Comparison of ENCODE assay signal across 17 cellular contexts in the genomic region with DNA sequence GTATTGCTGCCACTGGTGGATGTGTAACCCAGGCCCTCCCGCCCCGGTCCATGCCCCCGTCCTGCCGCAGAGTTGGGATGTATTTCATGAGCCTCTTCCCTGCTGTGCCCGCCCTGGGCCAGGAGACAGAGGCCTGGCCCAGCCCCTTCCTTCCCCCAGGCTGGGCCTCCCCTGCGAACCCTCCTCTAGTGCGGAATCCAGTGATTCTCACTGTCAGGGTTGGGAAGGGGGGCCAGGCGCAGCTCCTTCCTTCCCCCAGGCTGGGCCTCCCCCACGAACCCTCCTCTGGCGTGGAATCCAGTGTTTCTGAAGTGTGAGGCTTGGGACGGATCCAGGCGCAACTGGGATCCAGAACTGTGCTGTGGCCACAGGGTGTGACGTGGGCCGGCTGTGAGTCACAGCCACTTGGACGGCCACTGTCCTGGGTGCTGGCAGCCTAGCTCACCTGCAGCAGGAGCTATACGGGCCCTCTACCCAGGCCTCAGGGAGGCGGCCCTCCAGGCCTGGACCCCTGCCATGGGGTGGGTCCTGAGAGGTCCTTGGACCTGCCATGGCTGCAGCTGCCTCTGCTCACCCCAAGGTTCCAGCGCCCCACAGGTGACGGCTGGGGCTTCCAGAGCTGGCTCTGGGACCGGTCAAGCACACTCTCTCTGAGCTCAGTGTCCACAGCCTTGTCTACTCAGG. TPM values are rescaled to one million over a fixed set of nuclear protein-coding genes. Genes with fewer than 3 reads are reported as not detected.
DNase-seq lines count a peak whose midpoint lies in the region; ATAC-seq, FAIRE-seq and TF ChIP-seq lines count a peak whose summit lies in the region.
"Had no signal": no experiment of that assay in that cellular context is flagged by ENCODE, and none has a peak within 500 bp of the region (broad histone marks: within the 10 kb centered on the region; RNA-seq: fewer than 3 reads in every experiment).

No MANE protein-coding gene starts in this region.

- H3K4me1 ChIP-seq in pancreas = no peaks in the 10 kb centered on the region

- H3K27ac Mint-ChIP-seq in type B pancreatic cell = no peak overlapping the region
- H3K27ac Mint-ChIP-seq in osteocyte (ENCODE audit: unreplicated experiment) = no peak overlapping the region
- H3K27ac Mint-ChIP-seq: CD4-positive, alpha-beta T cell had no signal

- peaks cover 7% of the 10 kb centered on the region for H3K27me3 Mint-ChIP-seq in type B pancreatic cell
- H3K27me3 Mint-ChIP-seq in osteocyte (ENCODE audit: unreplicated experiment) = peaks cover 14% of the 10 kb centered on the region

- peaks cover 9% of the 10 kb centered on the region for H3K4me1 Mint-ChIP-seq in type B pancreatic cell (ENCODE audit: unreplicated experiment)
- no peaks in the 10 kb centered on the region for H3K4me1 Mint-ChIP-seq in osteocyte (ENCODE audit: unreplicated experiment)

- H3K9me3 ChIP-seq in pancreas = no peaks in the 10 kb centered on the region

- H3K9me3 Mint-ChIP-seq in type B pancreatic cell = no peaks in the 10 kb centered on the region
- H3K9me3 Mint-ChIP-seq in osteocyte (ENCODE audit: unreplicated experiment) = no peaks in the 10 kb centered on the region
- H3K9me3 Mint-ChIP-seq: CD4-positive, alpha-beta T cell had no signal

- H3K4me3 Mint-ChIP-seq in type B pancreatic cell (no peak overlapping the region), osteocyte (ENCODE audit: unreplicated experiment) (no peak overlapping the region)
- H3K4me3 Mint-ChIP-seq: CD4-positive, alpha-beta T cell had no signal

- no peaks in the 10 kb centered on the region for H3K36me3 Mint-ChIP-seq in type B pancreatic cell
- no peaks in the 10 kb centered on the region for H3K36me3 Mint-ChIP-seq in osteocyte (ENCODE audit: unreplicated experiment)

- no peaks in the 10 kb centered on the region for H3K36me3 ChIP-seq in pancreas

- H3K27me3 ChIP-seq in pancreas = peaks cover 0 to 4% (median 0%) of the 10 kb centered on the region in 4 donors

- ATAC-seq in left cardiac atrium (peak; percentile 91 to 92), pancreas (peak in 1 of 4 donors; percentile 15)
- ATAC-seq: stimulated activated naive CD8-positive, alpha-beta T cell treated with anti-CD3 and anti-CD28 coated beads, Interleukin-15, Interleukin-2, amounts not matched to agents 100 U/mL and 50 U/mL, for 24 hours had no signal

- WGBS in pancreas, 2 donors = 55 to 65% methylated on average over 16 to 20 of the region's 20 CpGs

- DNase-seq in EH (ENCODE audit: low read depth) (peak; percentile 68), amniotic epithelial cell (ENCODE audit: low read depth) (peak; percentile 6), left cardiac atrium (peak; percentile 88), pancreas (peak in 4 of 6 donors; percentile 8 to 58 (median 42)), NCI-H1092 (lab: John Stamatoyannopoulos, UW) (no peak), type B pancreatic cell (ENCODE audit: extremely low spot score, unreplicated experiment) (no peak), osteocyte (ENCODE audit: extremely low spot score, unreplicated experiment) (no peak), C1 segment of cervical spinal cord (lab: John Stamatoyannopoulos, UW) (no peak)
- DNase-seq: CD4-positive, alpha-beta T cell; midbrain; NCI-H146; NCI-H526; stimulated activated naive CD8-positive, alpha-beta T cell treated with anti-CD3 and anti-CD28 coated beads, Interleukin-15, Interleukin-2, amounts not matched to agents 100 U/mL and 50 U/mL, for 24 hours had no signal

- intact Hi-C loops in left cardiac atrium (cut with DNase I) (loop anchor here in 1 of 2 donors (2.0 kb wide), 1 partner anchor 50 kb away; no protein-coding TSS in a partner anchor), pancreas (cut with DNase I) (no loop called here)

- no peak for TF ChIP-seq CTCF in pancreas (IDR thresholded peaks at IDR 0.05)
- no peak for TF ChIP-seq CTCF in type B pancreatic cell (conservative IDR thresholded peaks at IDR 0.05)
- TF ChIP-seq CTCF in osteocyte (IDR thresholded peaks at IDR 0.05) = no peak

- H3K27ac ChIP-seq in pancreas = no peak overlapping the region
- H3K27ac ChIP-seq: KMS-11, RWPE1 had no signal

- FAIRE-seq in pancreas (lab: Jason Lieb, UNC) = no peak
- FAIRE-seq: G401.6 had no signal

- H3K4me3 ChIP-seq in pancreas = no peak overlapping the region

RNA-seq across cellular contexts. Expression of a gene that starts 28.3 kb away (rescaled TPM):
- total RNA-seq in left cardiac atrium (not detected), pancreas (not detected), type B pancreatic cell (ENCODE audit: low replicate concordance) (0.36 and 0.43 TPM in 2 replicates), osteocyte (not detected in 2 replicates)
- polyA plus RNA-seq in pancreas = under 1 TPM in 1 of 2 donors, not detected in 1; 0.05 TPM
- polyA plus RNA-seq: esophagus had no signal

RNA-seq across cellular contexts. Expression of a gene that starts 39.9 kb away (rescaled TPM):
- total RNA-seq in left cardiac atrium (under 1 TPM; 0.06 to 0.31 TPM), pancreas (under 1 TPM in 1 of 6 donors, not detected in 5; 0.47 TPM), type B pancreatic cell (ENCODE audit: low replicate concordance) (1.8 and 9.1 TPM in 2 replicates), osteocyte (not detected in 2 replicates)
- polyA plus RNA-seq in pancreas = under 1 TPM in 1 of 2 donors, not detected in 1; 0.02 TPM
- total RNA-seq: CD4-positive, alpha-beta T cell had no signal

RNA-seq across cellular contexts. Expression of a gene that starts 48.7 kb away (rescaled TPM):
- total RNA-seq in left cardiac atrium = 10 to 100 TPM; 32.1 to 50.3 TPM
- 10 to 100 TPM; 34.0 to 56.7 (median 47.0) TPM for total RNA-seq in pancreas
- 100 to 1,000 TPM; 176 to 251 TPM for polyA plus RNA-seq in pancreas
- total RNA-seq in type B pancreatic cell (ENCODE audit: low replicate concordance) = 132 and 141 TPM in 2 replicates
- total RNA-seq in osteocyte = 116 and 119 TPM in 2 replicates

Comparison
In these comparisons a context has a peak if more than half of its experiments do, and no peak if none do; other contexts are left out.
1. DNase-seq: peak in EH (single experiment), amniotic epithelial cell (single experiment), left cardiac atrium (single experiment) and pancreas (4 of 6); none in NCI-H1092 (single experiment), type B pancreatic cell (single experiment), osteocyte (single experiment) and C1 segment of cervical spinal cord (0 of 14).